ENCODE assay signal across 31 cellular contexts in genomic region chr22:39714321-39714720, GRCh38.
"Had no signal": no experiment of that assay in that cellular context is flagged by ENCODE, and none has a peak within 500 bp of the region (broad histone marks: within the 10 kb centered on the region; RNA-seq: fewer than 3 reads in every experiment).

No MANE protein-coding gene starts in this region.

- H3K4me3 Mint-ChIP-seq: activated CD8-positive, alpha-beta T cell treated with anti-CD3 and anti-CD28 coated beads for 36 hours; activated naive CD4-positive, alpha-beta T cell treated with anti-CD3 and anti-CD28 coated beads, Interleukin-2, amount 50 U/mL, for 24 hours; brain; T-helper 1 cell treated with Interleukin-12 subunit alpha and Interleukin-12 subunit beta and Interleukin-4 antibody, amounts not matched to agents 30 μg/mL and 1 μg/mL, for 36 hours had no signal

- H3K9me3 Mint-ChIP-seq: activated CD8-positive, alpha-beta T cell treated with anti-CD3 and anti-CD28 coated beads for 36 hours; activated naive CD4-positive, alpha-beta T cell treated with anti-CD3 and anti-CD28 coated beads, Interleukin-2, amount 50 U/mL, for 24 hours; T-helper 1 cell treated with Interleukin-12 subunit alpha and Interleukin-12 subunit beta and Interleukin-4 antibody, amounts not matched to agents 30 μg/mL and 1 μg/mL, for 36 hours had no signal

- H3K4me3 ChIP-seq: cardiac muscle cell, MG63, SJSA1 had no signal

- H3K4me1 ChIP-seq: SJSA1 had no signal

- H3K27me3 ChIP-seq: cardiac muscle cell, MG63 had no signal

- ATAC-seq: activated CD4-positive, CD25-positive, alpha-beta regulatory T cell treated with anti-CD3 and anti-CD28 coated beads, Interleukin-2, amount 50 U/mL, for 24 hours; activated CD8-positive, alpha-beta T cell treated with anti-CD3 and anti-CD28 coated beads for 36 hours; Panc1; SK-N-SH treated with all-trans-retinoic acid at 6 μM for 48 hours had no signal

- H3K27ac Mint-ChIP-seq: activated CD8-positive, alpha-beta T cell treated with anti-CD3 and anti-CD28 coated beads for 36 hours; activated naive CD4-positive, alpha-beta T cell treated with anti-CD3 and anti-CD28 coated beads, Interleukin-2, amount 50 U/mL, for 24 hours had no signal

- H3K36me3 Mint-ChIP-seq: activated naive CD4-positive, alpha-beta T cell treated with anti-CD3 and anti-CD28 coated beads, Interleukin-2, amount 50 U/mL, for 24 hours; brain had no signal

- H3K27me3 Mint-ChIP-seq: activated naive CD4-positive, alpha-beta T cell treated with anti-CD3 and anti-CD28 coated beads, Interleukin-2, amount 50 U/mL, for 24 hours had no signal

- H3K4me1 Mint-ChIP-seq: activated naive CD4-positive, alpha-beta T cell treated with anti-CD3 and anti-CD28 coated beads, Interleukin-2, amount 50 U/mL, for 24 hours had no signal

- DNase-seq: activated CD4-positive, alpha-beta T cell treated with anti-CD3 and anti-CD28 coated beads for 4 hours; activated CD8-positive, alpha-beta memory T cell treated with anti-CD3 and anti-CD28 coated beads, Interleukin-2, amount 50 U/mL, for 4 hours; activated CD8-positive, alpha-beta T cell treated with anti-CD3 and anti-CD28 coated beads for 36 hours; activated effector memory CD4-positive, alpha-beta T cell treated with Interleukin-2 at 50 U/mL for 16 hours; activated naive CD4-positive, alpha-beta T cell; amygdala; MG63; MV-4-11; NCI-H1092 treated with DMSO at 0.1 percent for 48 hours; NCI-H1417 treated with DMSO at 0.1 percent for 48 hours; NCI-H1694; NCI-H2029; NCI-H2107; NCI-H2171 treated with DMSO at 0.1 percent for 48 hours; NCI-H345; NCI-H510A treated with DMSO at 0.1 percent for 48 hours; NCI-H69; NK-92 treated with Interleukin-12 subunit alpha and Interleukin-12 subunit beta, amount 100 ng/mL, for 24 hours; OCI-M1; Right ventricle myocardium superior; RPMI8226; SW 1271 had no signal

- H3K9me3 ChIP-seq: MG63, SJSA1 had no signal

- FAIRE-seq: astrocyte had no signal

- H3K36me3 ChIP-seq: cardiac muscle cell, MG63, SJSA1 had no signal

- H3K27ac ChIP-seq: cardiac muscle cell, SJSA1 had no signal
